In the genomic region with DNA sequence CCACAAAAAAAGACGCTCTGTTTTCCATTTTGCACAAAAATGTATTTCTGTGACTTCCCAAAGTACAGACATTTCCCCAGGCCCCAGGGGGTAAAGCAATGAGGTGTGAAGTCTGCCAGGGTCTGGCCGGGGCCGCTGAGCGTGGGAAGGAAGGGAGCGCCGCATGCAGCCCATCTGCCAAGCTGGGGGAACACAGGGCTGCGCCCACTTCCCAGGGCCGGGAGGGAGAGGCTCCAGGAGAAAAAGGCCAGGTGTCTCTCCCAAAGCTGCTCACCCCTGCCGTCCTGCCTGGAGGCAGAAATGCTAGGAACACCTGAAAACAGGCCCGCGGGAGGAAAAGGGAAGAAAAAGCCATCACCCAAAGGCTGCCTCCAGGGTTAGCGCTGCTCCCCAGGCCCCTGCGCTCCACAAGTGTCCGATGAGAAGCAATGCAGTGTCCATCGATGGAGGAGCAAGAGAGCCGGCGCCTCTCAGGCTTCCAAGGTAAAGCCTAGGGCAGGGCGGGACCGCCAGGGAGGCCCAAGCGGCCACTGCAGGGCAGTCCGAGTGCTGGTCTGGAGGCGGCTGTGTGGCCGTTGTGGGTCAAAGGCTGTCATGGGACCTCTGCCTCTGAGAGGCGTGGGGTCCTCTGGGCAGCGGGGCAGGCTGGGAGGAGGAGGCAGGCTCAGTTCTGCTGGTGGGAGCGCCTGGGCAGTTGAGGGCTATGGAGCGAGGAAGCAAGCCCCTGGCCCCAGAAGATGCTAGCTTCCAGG, we compare ENCODE assay signal across 23 cellular contexts. TPM values are rescaled to one million over a fixed set of nuclear protein-coding genes. Genes with fewer than 3 reads are reported as not detected.
DNase-seq lines count a peak whose midpoint lies in the region; ATAC-seq, FAIRE-seq and TF ChIP-seq lines count a peak whose summit lies in the region.
"Had no signal": no experiment of that assay in that cellular context is flagged by ENCODE, and none has a peak within 500 bp of the region (broad histone marks: within the 10 kb centered on the region; RNA-seq: fewer than 3 reads in every experiment).

No MANE protein-coding gene starts in this region.

- CTCF ChIA-PET in RWPE1 (lab: Yijun Ruan, JAX) (no interaction called here), H1 (lab: Charles Lee; ENCODE audit: partially characterized antibody) (interaction anchor here (1.0 to 2.6 kb wide), 4 partner anchors 81 to 124 kb away, joined by 3 to 9 read pairs (median 3); no protein-coding TSS in a partner anchor)

- ATAC-seq in stimulated activated effector memory CD8-positive, alpha-beta T cell treated with anti-CD3 and anti-CD28 coated beads, Interleukin-12 subunit alpha, Interleukin-12 subunit beta, amount 100 ng/mL, for 72 hours = no peak
- no peak for ATAC-seq in HG02678 (IDR thresholded peaks at IDR 0.05; ENCODE audit: unreplicated experiment)
- ATAC-seq in HG03442 (IDR thresholded peaks at IDR 0.05; ENCODE audit: unreplicated experiment) = no peak
- ATAC-seq: gastrocnemius medialis, left lobe of liver had no signal

- no peak overlapping the region for H2BK120ac ChIP-seq in H1 (replicated peaks; ENCODE audit: low read depth, low read length)

- peaks cover 27% of the 10 kb centered on the region for H3K36me3 Mint-ChIP-seq in activated T-cell treated with anti-CD3 and anti-CD28 coated beads, Interleukin-2, amount 50 U/mL, for 24 hours (ENCODE audit: low read depth)
- peaks cover 29% of the 10 kb centered on the region for H3K36me3 Mint-ChIP-seq in stimulated activated effector memory CD8-positive, alpha-beta T cell treated with anti-CD3 and anti-CD28 coated beads, Interleukin-12 subunit alpha, Interleukin-12 subunit beta, amount 100 ng/mL, for 72 hours
- H3K36me3 Mint-ChIP-seq: activated naive CD8-positive, alpha-beta T cell had no signal

- H3K56ac ChIP-seq in H1 (replicated peaks; ENCODE audit: insufficient read length, low read depth, low read length) = peak overlapping the region; percentile 6

- H3K18ac ChIP-seq in H1 (ENCODE audit: extremely low read depth, low read length) = no peak overlapping the region

- H3K79me1 ChIP-seq in H1 (ENCODE audit: low read depth, low read length) = peaks cover 2% of the 10 kb centered on the region; the same call in 1 of the 2 replicates

- H4K20me1 ChIP-seq in H1 (replicated peaks in 1 of 2; ENCODE audit: control insufficient read depth in 1 of 2, insufficient read depth in 2 of 2, low read length in 2 of 2) = no peaks in the 10 kb centered on the region

- H3K27me3 ChIP-seq in H1 (replicated peaks in 1 of 4; ENCODE audit: control insufficient read depth in 3 of 4, extremely low read depth in 1 of 4, insufficient read depth in 3 of 4, low read length in 3 of 4) = no peaks in the 10 kb centered on the region
- H3K27me3 ChIP-seq: gastrocnemius medialis, MG63 had no signal

- H3K9ac ChIP-seq in H1 (replicated peaks in 1 of 4; ENCODE audit: extremely low read depth in 1 of 4, low read depth in 3 of 4, low read length in 3 of 4) = no peak overlapping the region

- no peak for TF ChIP-seq RAD21 in H1 (IDR thresholded peaks at IDR 0.05 in 1 of 2, conservative IDR thresholded peaks at IDR 0.05 in 1 of 2; ENCODE audit: low read depth in 2 of 2, low read length in 2 of 2)

- no peak overlapping the region for H2AK5ac ChIP-seq in H1 (ENCODE audit: low read depth, low read length)

- no peak overlapping the region for H3K23ac ChIP-seq in H1 (ENCODE audit: insufficient read length)

- H3K23me2 ChIP-seq in H1 (ENCODE audit: low read depth, low read length) = peaks cover 3% of the 10 kb centered on the region; the same call in 1 of the 2 replicates

- H3K27ac ChIP-seq in RWPE1 = peak overlapping the region; percentile 12
- no peak overlapping the region for H3K27ac ChIP-seq in H1 (ENCODE audit: low read depth, low read length)
- H3K27ac ChIP-seq: gastrocnemius medialis, skin epidermis had no signal

- no peak overlapping the region for H4K91ac ChIP-seq in H1 (replicated peaks; ENCODE audit: insufficient read length, low read length)

- peaks cover 13% of the 10 kb centered on the region for H3K4me1 Mint-ChIP-seq in activated T-cell treated with anti-CD3 and anti-CD28 coated beads, Interleukin-2, amount 50 U/mL, for 24 hours (ENCODE audit: low read depth)
- peaks cover 10% of the 10 kb centered on the region for H3K4me1 Mint-ChIP-seq in stimulated activated effector memory CD8-positive, alpha-beta T cell treated with anti-CD3 and anti-CD28 coated beads, Interleukin-12 subunit alpha, Interleukin-12 subunit beta, amount 100 ng/mL, for 72 hours

- no peak overlapping the region for H2BK20ac ChIP-seq in H1 (ENCODE audit: low read length)

- peaks cover 0 to 2% (median under 1%) of the 10 kb centered on the region in 4 experiments; a peak in 1 of 8 replicates for H3K36me3 ChIP-seq in H1 (ENCODE audit: control insufficient read depth in 2 of 4, insufficient read depth in 4 of 4, low read length in 3 of 4)

- no peak overlapping the region for H4K8ac ChIP-seq in H1 (ENCODE audit: extremely low read depth, insufficient read depth, low read length)

- POLR2A ChIA-PET in RWPE1 (lab: Yijun Ruan, JAX; ENCODE audit: low non-redundant PET) (no interaction called here), H1 (lab: Charles Lee; ENCODE audit: partially characterized antibody) (interaction anchor here (0.6 to 1.8 kb wide), 4 partner anchors 34 to 159 kb away, joined by 3 to 4 read pairs (median 4); no protein-coding TSS in a partner anchor)

- no peak for TF ChIP-seq POLR2A in H1 (IDR thresholded peaks at IDR 0.05; ENCODE audit: control extremely low read depth in 1 of 2, low read depth in 2 of 2, low read length in 2 of 2)

- no peak overlapping the region for H2AFZ ChIP-seq in H1 (ENCODE audit: low read length)

- no peaks in the 10 kb centered on the region for H3K27me3 Mint-ChIP-seq in activated T-cell treated with anti-CD3 and anti-CD28 coated beads, Interleukin-2, amount 50 U/mL, for 24 hours
- H3K27me3 Mint-ChIP-seq: activated naive CD8-positive, alpha-beta T cell; T-cell; type B pancreatic cell had no signal

- H3K9me3 ChIP-seq in H1 (ENCODE audit: insufficient read depth in 2 of 2, low read depth in 1 of 2, low read length in 1 of 2) = no peaks in the 10 kb centered on the region
- H3K9me3 ChIP-seq: gastrocnemius medialis, MG63 had no signal

- no peak for DNase-seq in activated T-cell treated with anti-CD3 and anti-CD28 coated beads, Interleukin-2, amount 50 U/mL, for 24 hours
- DNase-seq in activated T-cell treated with anti-CD3 and anti-CD28 coated beads, Interleukin-2, amount 50 U/mL, for 1 hour = no peak
- DNase-seq in RWPE1 (ENCODE audit: low spot score) (no peak), H1 (ENCODE audit: low read depth in 1 of 2, low spot score in 2 of 2) (no peak), NCI-H748 (lab: John Stamatoyannopoulos, UW; ENCODE audit: unreplicated experiment) (no peak)
- no peak for DNase-seq in stimulated activated effector memory CD8-positive, alpha-beta T cell treated with anti-CD3 and anti-CD28 coated beads, Interleukin-12 subunit alpha, Interleukin-12 subunit beta, amount 100 ng/mL, for 72 hours (ENCODE audit: low spot score in 2 of 2)
- DNase-seq: activated CD4-positive, alpha-beta T cell treated with anti-CD3 and anti-CD28 coated beads, Interleukin-2, amount 50 U/mL, for 4 hours; activated CD8-positive, alpha-beta memory T cell treated with anti-CD3 and anti-CD28 coated beads, Interleukin-2, amount 50 U/mL, for 4 hours; gastrocnemius medialis; immature natural killer cell; KBM-7; MG63; NCI-H1105 treated with DMSO at 0.1 percent for 48 hours; SIG-M5; T-cell had no signal

- no peak for TF ChIP-seq EP300 in H1 (IDR thresholded peaks at IDR 0.05; ENCODE audit: borderline replicate concordance in 1 of 2, low read depth in 2 of 2, low read length in 2 of 2)

- H3K14ac ChIP-seq in H1 (ENCODE audit: insufficient read length) = no peak overlapping the region

- 92% methylated on average over 24 of the region's 27 CpGs; no CpG with 5 or more reads in 1 of the 2 experiments for WGBS in H1 (ENCODE audit: extremely low coverage in 1 of 2, insufficient coverage in 1 of 2, insufficient read length in 1 of 2, insufficient replicate concordance in 2 of 2, low coverage in 1 of 2, low lambda C conversion rate in 2 of 2, missing lambda C conversion rate in 1 of 2), 2 experiments

- H2BK15ac ChIP-seq in H1 (ENCODE audit: low read length) = no peak overlapping the region

- H4K5ac ChIP-seq in H1 (ENCODE audit: insufficient read length, low read depth, low read length) = no peak overlapping the region

- no peak overlapping the region for H3K4ac ChIP-seq in H1 (replicated peaks; ENCODE audit: insufficient read length, low read depth, low read length)

- H3K79me2 ChIP-seq in H1 (ENCODE audit: control insufficient read depth in 1 of 2, insufficient read depth in 2 of 2, low read length in 2 of 2) = no peaks in the 10 kb centered on the region

- H2BK5ac ChIP-seq in H1 (ENCODE audit: low read depth, low read length) = no peak overlapping the region

- no peak for TF ChIP-seq CTCF in RWPE1 (conservative IDR thresholded peaks at IDR 0.05; ENCODE audit: low read depth)
- no peak for TF ChIP-seq CTCF in H1 (IDR thresholded peaks at IDR 0.05; ENCODE audit: control extremely low read depth in 1 of 3, insufficient read depth in 1 of 3, low read depth in 1 of 3, low read length in 3 of 3)

- H3K4me1 ChIP-seq in H1 (replicated peaks in 1 of 4; ENCODE audit: control insufficient read depth in 3 of 4, insufficient read depth in 4 of 4, low read length in 3 of 4) = peaks cover 0 to 1% (median 0%) of the 10 kb centered on the region in 4 experiments; a peak in 1 of 7 replicates

- FAIRE-seq in H1 (lab: Jason Lieb, UNC) = no peak
- FAIRE-seq: A204.1, H54 had no signal

- no peak overlapping the region for H3K4me2 ChIP-seq in H1 (ENCODE audit: insufficient read depth in 1 of 2, low read depth in 2 of 2, low read length in 2 of 2)

- H3K4me3 ChIP-seq in H1 (ENCODE audit: extremely low read depth in 1 of 4, insufficient read depth in 2 of 4, low read depth in 3 of 4, low read length in 4 of 4) = no peak overlapping the region
- H3K4me3 ChIP-seq: gastrocnemius medialis, MG63, skin epidermis had no signal

- no peak overlapping the region for H2BK12ac ChIP-seq in H1 (ENCODE audit: low read depth, low read length)

- H3K9me3 Mint-ChIP-seq in activated T-cell treated with anti-CD3 and anti-CD28 coated beads, Interleukin-2, amount 50 U/mL, for 24 hours = no peaks in the 10 kb centered on the region
- no peaks in the 10 kb centered on the region for H3K9me3 Mint-ChIP-seq in stimulated activated effector memory CD8-positive, alpha-beta T cell treated with anti-CD3 and anti-CD28 coated beads, Interleukin-12 subunit alpha, Interleukin-12 subunit beta, amount 100 ng/mL, for 72 hours
- H3K9me3 Mint-ChIP-seq: immature natural killer cell, T-cell, type B pancreatic cell had no signal

- no peak overlapping the region for H3K4me3 Mint-ChIP-seq in activated T-cell treated with anti-CD3 and anti-CD28 coated beads, Interleukin-2, amount 50 U/mL, for 24 hours
- H3K4me3 Mint-ChIP-seq in stimulated activated effector memory CD8-positive, alpha-beta T cell treated with anti-CD3 and anti-CD28 coated beads, Interleukin-12 subunit alpha, Interleukin-12 subunit beta, amount 100 ng/mL, for 72 hours = no peak overlapping the region
- H3K4me3 Mint-ChIP-seq: activated naive CD8-positive, alpha-beta T cell; immature natural killer cell; type B pancreatic cell had no signal

- peak overlapping the region; percentile 11 for H3K27ac Mint-ChIP-seq in activated T-cell treated with anti-CD3 and anti-CD28 coated beads, Interleukin-2, amount 50 U/mL, for 24 hours
- H3K27ac Mint-ChIP-seq in stimulated activated effector memory CD8-positive, alpha-beta T cell treated with anti-CD3 and anti-CD28 coated beads, Interleukin-12 subunit alpha, Interleukin-12 subunit beta, amount 100 ng/mL, for 72 hours = peak overlapping the region; percentile 37
- H3K27ac Mint-ChIP-seq: activated naive CD8-positive, alpha-beta T cell; immature natural killer cell; type B pancreatic cell had no signal

RNA-seq across cellular contexts. Expression of a gene that starts 6.0 kb away (rescaled TPM):
- 32.8 and 35.0 TPM in 2 replicates for total RNA-seq in H1 (2021; fragmentation: NEBNext Ultra II Directional; extraction: Animal tissue kit (Norgen Biotek cat#: 25700))
- polyA plus RNA-seq in H1 (2011; rRNA removed) = 93.8 and 121 TPM in 2 replicates
- 78.5 TPM for polyA plus RNA-seq in H1 (2011; cell fraction: cytosol; rRNA removed)
- 139 TPM for polyA plus RNA-seq in H1 (2011; cell fraction: nucleus; rRNA removed)
- polyA plus RNA-seq in H1 (2012, experiment 1 of 2) = 23.3 to 48.0 TPM (median 44.7 TPM) in 4 replicates
- 53.7 TPM for polyA plus RNA-seq in H1 (2012, experiment 2 of 2)
- 41.4 TPM for polyA plus RNA-seq in H1 (2013, experiment 1 of 2)
- 43.5 TPM for polyA plus RNA-seq in H1 (2013, experiment 2 of 2)
- 21.8 and 26.4 TPM in 2 replicates for polyA minus RNA-seq in H1 (2011; rRNA and poly(A)+ RNA removed)
- 45.5 TPM for polyA minus RNA-seq in H1 (2011; cell fraction: cytosol; rRNA and poly(A)+ RNA removed)
- 34.7 TPM for polyA minus RNA-seq in H1 (2011; cell fraction: nucleus; rRNA and poly(A)+ RNA removed)

RNA-seq across cellular contexts. Expression of a gene that starts 27.6 kb away (rescaled TPM):
- 15.2 and 16.3 TPM in 2 replicates for total RNA-seq in H1 (2021; fragmentation: NEBNext Ultra II Directional; extraction: Animal tissue kit (Norgen Biotek cat#: 25700))
- polyA plus RNA-seq in H1 (2011; rRNA removed) = 15.7 and 24.4 TPM in 2 replicates
- polyA plus RNA-seq in H1 (2011; cell fraction: cytosol; rRNA removed) = 20.7 TPM
- polyA plus RNA-seq in H1 (2011; cell fraction: nucleus; rRNA removed) = 49.0 TPM
- polyA plus RNA-seq in H1 (2012, experiment 1 of 2) = 12.4 to 21.9 TPM (median 18.9 TPM) in 4 replicates
- 16.2 TPM for polyA plus RNA-seq in H1 (2012, experiment 2 of 2)
- polyA plus RNA-seq in H1 (2013, experiment 1 of 2) = 11.3 TPM
- polyA plus RNA-seq in H1 (2013, experiment 2 of 2) = 11.3 TPM
- polyA minus RNA-seq in H1 (2011; rRNA and poly(A)+ RNA removed) = 7.2 and 10.8 TPM in 2 replicates
- 15.9 TPM for polyA minus RNA-seq in H1 (2011; cell fraction: cytosol; rRNA and poly(A)+ RNA removed)
- 11.0 TPM for polyA minus RNA-seq in H1 (2011; cell fraction: nucleus; rRNA and poly(A)+ RNA removed)

RNA-seq across cellular contexts. Expression of a gene that starts 40.9 kb away (rescaled TPM):
- 1,327 and 1,345 TPM in 2 replicates for total RNA-seq in H1 (2021; fragmentation: NEBNext Ultra II Directional; extraction: Animal tissue kit (Norgen Biotek cat#: 25700))
- 466 and 513 TPM in 2 replicates for polyA plus RNA-seq in H1 (2011; rRNA removed)
- polyA plus RNA-seq in H1 (2011; cell fraction: cytosol; rRNA removed) = 383 TPM
- 93.4 TPM for polyA plus RNA-seq in H1 (2011; cell fraction: nucleus; rRNA removed)
- polyA plus RNA-seq in H1 (2012, experiment 1 of 2) = 759 to 1,315 TPM (median 835 TPM) in 4 replicates
- polyA plus RNA-seq in H1 (2012, experiment 2 of 2) = 163 TPM
- polyA plus RNA-seq in H1 (2013, experiment 1 of 2) = 862 TPM
- 900 TPM for polyA plus RNA-seq in H1 (2013, experiment 2 of 2)
- 245 and 251 TPM in 2 replicates for polyA minus RNA-seq in H1 (2011; rRNA and poly(A)+ RNA removed)
- polyA minus RNA-seq in H1 (2011; cell fraction: cytosol; rRNA and poly(A)+ RNA removed) = 1,111 TPM
- polyA minus RNA-seq in H1 (2011; cell fraction: nucleus; rRNA and poly(A)+ RNA removed) = 200 TPM

RNA-seq across cellular contexts. Expression of a gene that starts 41.8 kb away (rescaled TPM):
- total RNA-seq in H1 (2021; fragmentation: NEBNext Ultra II Directional; extraction: Animal tissue kit (Norgen Biotek cat#: 25700)) = 20.5 and 22.6 TPM in 2 replicates
- 26.6 and 55.8 TPM in 2 replicates for polyA plus RNA-seq in H1 (2011; rRNA removed)
- 24.8 TPM for polyA plus RNA-seq in H1 (2011; cell fraction: cytosol; rRNA removed)
- polyA plus RNA-seq in H1 (2011; cell fraction: nucleus; rRNA removed) = 43.9 TPM
- polyA plus RNA-seq in H1 (2012, experiment 1 of 2) = 12.0 to 19.7 TPM (median 18.3 TPM) in 4 replicates
- 17.9 TPM for polyA plus RNA-seq in H1 (2012, experiment 2 of 2)
- 12.2 TPM for polyA plus RNA-seq in H1 (2013, experiment 1 of 2)
- polyA plus RNA-seq in H1 (2013, experiment 2 of 2) = 11.3 TPM
- 25.9 and 30.5 TPM in 2 replicates for polyA minus RNA-seq in H1 (2011; rRNA and poly(A)+ RNA removed)
- polyA minus RNA-seq in H1 (2011; cell fraction: cytosol; rRNA and poly(A)+ RNA removed) = 24.1 TPM
- polyA minus RNA-seq in H1 (2011; cell fraction: nucleus; rRNA and poly(A)+ RNA removed) = 20.3 TPM

RNA-seq across cellular contexts. Expression of a gene that starts 57.1 kb away (rescaled TPM):
- 21.3 and 26.3 TPM in 2 replicates for total RNA-seq in H1 (2021; fragmentation: NEBNext Ultra II Directional; extraction: Animal tissue kit (Norgen Biotek cat#: 25700))
- polyA plus RNA-seq in H1 (2011; rRNA removed) = 24.7 and 33.0 TPM in 2 replicates
- 18.0 TPM for polyA plus RNA-seq in H1 (2011; cell fraction: cytosol; rRNA removed)
- polyA plus RNA-seq in H1 (2011; cell fraction: nucleus; rRNA removed) = 26.8 TPM
- polyA plus RNA-seq in H1 (2012, experiment 1 of 2) = 17.9 to 24.5 TPM (median 20.3 TPM) in 4 replicates
- 23.3 TPM for polyA plus RNA-seq in H1 (2012, experiment 2 of 2)
- 13.2 TPM for polyA plus RNA-seq in H1 (2013, experiment 1 of 2)
- polyA plus RNA-seq in H1 (2013, experiment 2 of 2) = 13.4 TPM
- 21.1 and 26.2 TPM in 2 replicates for polyA minus RNA-seq in H1 (2011; rRNA and poly(A)+ RNA removed)
- polyA minus RNA-seq in H1 (2011; cell fraction: cytosol; rRNA and poly(A)+ RNA removed) = 8.7 TPM
- 10.1 TPM for polyA minus RNA-seq in H1 (2011; cell fraction: nucleus; rRNA and poly(A)+ RNA removed)
